Comparison of ENCODE assay signal across 12 cellular contexts in genomic region chr1:99749948-99750347, GRCh38. TPM values are rescaled to one million over a fixed set of nuclear protein-coding genes. Genes with fewer than 3 reads are reported as not detected.
A peak's percentile ranks its signal among the peaks of the same experiment; 100 is the strongest.
DNase-seq lines count a peak whose midpoint lies in the region; ATAC-seq and TF ChIP-seq lines count a peak whose summit lies in the region.
"Had no signal": no experiment of that assay in that cellular context is flagged by ENCODE, and none has a peak within 500 bp of the region (broad histone marks: within the 10 kb centered on the region; RNA-seq: fewer than 3 reads in every experiment).

No MANE protein-coding gene starts in this region.

- no peak overlapping the region for H2AFZ ChIP-seq in neural progenitor cell (replicated peaks)

- H3K4me3 Mint-ChIP-seq in neural progenitor cell: no peak overlapping the region
- H3K4me3 Mint-ChIP-seq: naive thymus-derived CD8-positive, alpha-beta T cell had no signal

- TF ChIP-seq CTCF in spleen (IDR thresholded peaks at IDR 0.05 in 8 of 11, conservative IDR thresholded peaks at IDR 0.05 in 3 of 11) (no peak), neural progenitor cell (IDR thresholded peaks at IDR 0.05) (no peak)

- H3K9ac ChIP-seq in neural progenitor cell: no peak overlapping the region

- H3K27me3 ChIP-seq in spleen (replicated peaks in 1 of 7) (no peaks in the 10 kb centered on the region), neural progenitor cell (no peaks in the 10 kb centered on the region)

- ATAC-seq in GM19043 (IDR thresholded peaks at IDR 0.05; ENCODE audit: low read depth, unreplicated experiment) (peak; percentile 73), HG02642 (IDR thresholded peaks at IDR 0.05; ENCODE audit: poor library complexity, unreplicated experiment) (peak; percentile 94), HG03457 (IDR thresholded peaks at IDR 0.05; ENCODE audit: unreplicated experiment) (peak; percentile 93)
- ATAC-seq: naive thymus-derived CD8-positive, alpha-beta T cell; Panc1 had no signal

- H3K9me3 ChIP-seq in spleen (no peaks in the 10 kb centered on the region), neural progenitor cell (ENCODE audit: low read depth) (no peaks in the 10 kb centered on the region)

- no peaks in the 10 kb centered on the region for H3K27me3 Mint-ChIP-seq in neural progenitor cell (ENCODE audit: insufficient read depth, low read depth)
- H3K27me3 Mint-ChIP-seq: naive thymus-derived CD8-positive, alpha-beta T cell had no signal

- H3F3A ChIP-seq in neural progenitor cell (ENCODE audit: low read depth): no peaks in the 10 kb centered on the region

- H3K79me2 ChIP-seq in neural progenitor cell (ENCODE audit: low read depth): no peaks in the 10 kb centered on the region

- DNase-seq in spleen (no peak), substantia nigra (lab: John Stamatoyannopoulos, UW) (no peak), neural progenitor cell (ENCODE audit: low spot score) (no peak)
- DNase-seq in stimulated activated naive CD4-positive, alpha-beta T cell (lab: John Stamatoyannopoulos, UW): no peak
- DNase-seq: activated CD4-positive, CD25-positive, alpha-beta regulatory T cell; naive thymus-derived CD8-positive, alpha-beta T cell; NCI-H1694 had no signal

- H3K4me1 Mint-ChIP-seq in neural progenitor cell: no peaks in the 10 kb centered on the region

- H3K36me3 ChIP-seq in spleen: peaks cover 0 to 22% (median 0%) of the 10 kb centered on the region in 6 donors
- H3K36me3 ChIP-seq in neural progenitor cell: no peaks in the 10 kb centered on the region

- intact Hi-C loops in spleen (cut with DNase I; ENCODE audit: low total_unique reads): no loop called here

- H3K4me1 ChIP-seq in spleen (peaks cover 0 to 6% (median 0%) of the 10 kb centered on the region in 6 donors), neural progenitor cell (no peaks in the 10 kb centered on the region)

- H3K4me3 ChIP-seq in GM08714 (ENCODE audit: low read length): 0 out of 2 replicates have a peak overlapping the region, but pooled peaks have one; percentile 21
- H3K4me3 ChIP-seq in spleen: no peak overlapping the region
- no peak overlapping the region for H3K4me3 ChIP-seq in neural progenitor cell

- H3K36me3 Mint-ChIP-seq in neural progenitor cell: no peaks in the 10 kb centered on the region
- H3K36me3 Mint-ChIP-seq: naive thymus-derived CD8-positive, alpha-beta T cell had no signal

- WGBS in spleen, 5 donors: 24 to 46% (median 31%) methylated on average over 2 of the region's 2 CpGs

- no peak overlapping the region for H3K27ac Mint-ChIP-seq in neural progenitor cell

- H3K27ac ChIP-seq in spleen (no peak overlapping the region), substantia nigra (ENCODE audit: low read depth, low read length, poor library complexity, severe bottlenecking) (no peak overlapping the region), neural progenitor cell (no peak overlapping the region)

- H3K9me3 Mint-ChIP-seq in neural progenitor cell: no peaks in the 10 kb centered on the region
- H3K9me3 Mint-ChIP-seq: naive thymus-derived CD8-positive, alpha-beta T cell had no signal

- no peaks in the 10 kb centered on the region for H4K20me1 ChIP-seq in neural progenitor cell (ENCODE audit: low read depth)

- H3K4me2 ChIP-seq in neural progenitor cell: no peak overlapping the region

- no peak for TF ChIP-seq POLR2A in spleen (IDR thresholded peaks at IDR 0.05)

RNA-seq across cellular contexts. Expression of gene FRRS1, which starts 16.5 kb away (rescaled TPM):
- 1 to 10 TPM; 2.5 to 7.3 (median 5.4) TPM for total RNA-seq in spleen
- polyA plus RNA-seq in spleen: under 1 TPM; 0.13 to 0.99 (median 0.18) TPM
- total RNA-seq in neural progenitor cell (ENCODE audit: low replicate concordance): 4.3 and 5.1 TPM in 2 replicates
